In the genomic region with DNA sequence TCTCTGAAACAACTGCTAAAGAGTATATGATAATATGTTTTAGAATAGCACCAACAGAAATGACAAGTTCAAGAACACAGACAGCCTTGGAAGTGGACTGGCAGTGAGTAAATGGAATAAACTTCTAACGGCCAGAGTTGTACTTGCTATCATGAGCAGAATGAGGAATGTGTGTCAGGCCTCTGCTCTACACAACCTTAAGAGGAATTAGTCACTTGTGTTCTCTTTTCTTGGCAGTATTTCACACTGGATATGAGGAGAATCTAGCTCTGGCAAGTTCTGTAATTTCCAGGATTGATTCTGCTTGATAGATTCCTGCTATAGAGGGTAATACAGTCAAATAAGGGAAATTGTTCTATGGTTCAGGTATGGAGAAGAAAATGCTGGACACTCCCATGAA, we compare ENCODE assay signal across 28 cellular contexts.
A peak's percentile ranks its signal among the peaks of the same experiment; 100 is the strongest.
DNase-seq lines count a peak whose midpoint lies in the region; FAIRE-seq and TF ChIP-seq lines count a peak whose summit lies in the region.
"Had no signal": no experiment of that assay in that cellular context is flagged by ENCODE, and none has a peak within 500 bp of the region (broad histone marks: within the 10 kb centered on the region; RNA-seq: fewer than 3 reads in every experiment).

No MANE protein-coding gene starts in this region.

- H3K27me3 Mint-ChIP-seq in glutamatergic neuron (ENCODE audit: unreplicated experiment), result no peaks in the 10 kb centered on the region
- H3K27me3 Mint-ChIP-seq: memory B cell had no signal

- H3K36me3 ChIP-seq in effector memory CD4-positive, alpha-beta T cell (ENCODE audit: control insufficient read depth, insufficient read depth, low read length), result no peaks in the 10 kb centered on the region

- H3K4me3 ChIP-seq in astrocyte of the cerebellum (ENCODE audit: low read depth, low read length) (no peak overlapping the region), fibroblast of mammary gland (ENCODE audit: control insufficient read depth, low read depth, low read length) (no peak overlapping the region)
- H3K4me3 ChIP-seq in effector memory CD4-positive, alpha-beta T cell (ENCODE audit: insufficient read depth, low read depth, low read length, poor library complexity, severe bottlenecking), result no peak overlapping the region
- H3K4me3 ChIP-seq: GM12878, psoas muscle, skin epidermis had no signal

- H3K4me1 ChIP-seq in effector memory CD4-positive, alpha-beta T cell (ENCODE audit: control insufficient read depth, insufficient read depth, low read length, poor library complexity, severe bottlenecking), result no peaks in the 10 kb centered on the region
- H3K4me1 ChIP-seq: psoas muscle had no signal

- no peak for TF ChIP-seq POLR2A in H54 (IDR thresholded peaks at IDR 0.05; ENCODE audit: low read depth, low read length)

- in situ Hi-C loops in astrocyte of the cerebellum (cut with HindIII; ENCODE audit: low sequenced_read_pairs), result no loop called here

- H3K36me3 Mint-ChIP-seq in glutamatergic neuron (ENCODE audit: unreplicated experiment), result no peaks in the 10 kb centered on the region
- H3K36me3 Mint-ChIP-seq: memory B cell; stimulated activated effector memory CD8-positive, alpha-beta T cell treated with anti-CD3 and anti-CD28 coated beads, Interleukin-12 subunit alpha, Interleukin-12 subunit beta, amount 100 ng/mL, for 72 hours had no signal

- no peaks in the 10 kb centered on the region for H3K9me3 ChIP-seq in effector memory CD4-positive, alpha-beta T cell (ENCODE audit: control insufficient read depth, low read length)
- H3K9me3 ChIP-seq: psoas muscle had no signal

- no peaks in the 10 kb centered on the region for H3K27me3 ChIP-seq in effector memory CD4-positive, alpha-beta T cell (replicated peaks; ENCODE audit: control insufficient read depth, insufficient read depth, low read length, poor library complexity, severe bottlenecking)

- H3K9me3 Mint-ChIP-seq in glutamatergic neuron (ENCODE audit: unreplicated experiment), result no peaks in the 10 kb centered on the region
- H3K9me3 Mint-ChIP-seq: stimulated activated effector memory CD8-positive, alpha-beta T cell treated with anti-CD3 and anti-CD28 coated beads, Interleukin-12 subunit alpha, Interleukin-12 subunit beta, amount 100 ng/mL, for 72 hours had no signal

- peak; percentile 93 for FAIRE-seq in H54 (lab: Jason Lieb, UNC)
- FAIRE-seq: GM12878, HTR-8/SVneo had no signal

- TF ChIP-seq CTCF in astrocyte of the cerebellum (IDR thresholded peaks at IDR 0.05; ENCODE audit: low read depth, low read length, missing control alignments) (no peak), fibroblast of mammary gland (conservative IDR thresholded peaks at IDR 0.05; ENCODE audit: control insufficient read depth, insufficient read depth, low read depth, low read length) (no peak), glutamatergic neuron (IDR thresholded peaks at IDR 0.05; ENCODE audit: partially characterized antibody, unreplicated experiment) (no peak)

- H3K27ac ChIP-seq in effector memory CD4-positive, alpha-beta T cell (ENCODE audit: insufficient read depth, low read length, poor library complexity, severe bottlenecking), result no peak overlapping the region
- H3K27ac ChIP-seq: psoas muscle, skin epidermis, VCaP had no signal

- H3K4me1 Mint-ChIP-seq in glutamatergic neuron (ENCODE audit: low read depth, unreplicated experiment), result no peaks in the 10 kb centered on the region
- H3K4me1 Mint-ChIP-seq: memory B cell; stimulated activated effector memory CD8-positive, alpha-beta T cell treated with anti-CD3 and anti-CD28 coated beads, Interleukin-12 subunit alpha, Interleukin-12 subunit beta, amount 100 ng/mL, for 72 hours had no signal

- H3K27ac Mint-ChIP-seq in glutamatergic neuron (ENCODE audit: unreplicated experiment), result no peak overlapping the region
- H3K27ac Mint-ChIP-seq: memory B cell; stimulated activated effector memory CD8-positive, alpha-beta T cell treated with anti-CD3 and anti-CD28 coated beads, Interleukin-12 subunit alpha, Interleukin-12 subunit beta, amount 100 ng/mL, for 72 hours had no signal

- no peak for DNase-seq in H54 (ENCODE audit: insufficient read length, low spot score)
- peak; percentile 9 for DNase-seq in astrocyte of the cerebellum (ENCODE audit: low read depth)
- peak; percentile 1 for DNase-seq in fibroblast of mammary gland (ENCODE audit: low read depth)
- peak; percentile 91 for DNase-seq in renal cortical epithelial cell (ENCODE audit: low read depth)
- no peak for DNase-seq in effector memory CD4-positive, alpha-beta T cell
- no peak for DNase-seq in stimulated activated CD4-positive, alpha-beta T cell treated with anti-CD3 and anti-CD28 coated beads, Interleukin-4, amount 100 ng/mL, for 4 hours
- no peak for DNase-seq in glutamatergic neuron
- DNase-seq in activated T-cell treated with anti-CD3 and anti-CD28 coated beads for 4 hours, result no peak
- DNase-seq: activated CD4-positive, alpha-beta T cell treated with anti-CD3 and anti-CD28 coated beads for 48 hours; activated naive CD4-positive, alpha-beta T cell treated with anti-CD3 and anti-CD28 coated beads, Interleukin-2, amount 50 U/mL, for 16 hours; aorta; DND-41; effector CD8-positive, alpha-beta T cell; H7; KG1; kidney glomerular epithelial cell; NCI-H1048; NCI-H187; NCI-H69; psoas muscle; stimulated activated CD4-positive, alpha-beta T cell treated with anti-CD3 and anti-CD28 coated beads, Interleukin-2, amount 100 ng/mL, for 24 hours; T-helper 2 cell had no signal

- H3K4me3 Mint-ChIP-seq in glutamatergic neuron (ENCODE audit: unreplicated experiment), result no peak overlapping the region
- H3K4me3 Mint-ChIP-seq: memory B cell; stimulated activated effector memory CD8-positive, alpha-beta T cell treated with anti-CD3 and anti-CD28 coated beads, Interleukin-12 subunit alpha, Interleukin-12 subunit beta, amount 100 ng/mL, for 72 hours had no signal

Comparison
In these comparisons a context has a peak if more than half of its experiments do, and no peak if none do; other contexts are left out.
1. DNase-seq: peak in astrocyte of the cerebellum (single experiment), fibroblast of mammary gland (single experiment) and renal cortical epithelial cell (single experiment); none in H54 (single experiment), effector memory CD4-positive, alpha-beta T cell (0 of 3), stimulated activated CD4-positive, alpha-beta T cell treated with anti-CD3 and anti-CD28 coated beads, Interleukin-4, amount 100 ng/mL, for 4 hours (0 of 2), glutamatergic neuron (single experiment) and activated T-cell treated with anti-CD3 and anti-CD28 coated beads for 4 hours (single experiment).